In the genomic region with DNA sequence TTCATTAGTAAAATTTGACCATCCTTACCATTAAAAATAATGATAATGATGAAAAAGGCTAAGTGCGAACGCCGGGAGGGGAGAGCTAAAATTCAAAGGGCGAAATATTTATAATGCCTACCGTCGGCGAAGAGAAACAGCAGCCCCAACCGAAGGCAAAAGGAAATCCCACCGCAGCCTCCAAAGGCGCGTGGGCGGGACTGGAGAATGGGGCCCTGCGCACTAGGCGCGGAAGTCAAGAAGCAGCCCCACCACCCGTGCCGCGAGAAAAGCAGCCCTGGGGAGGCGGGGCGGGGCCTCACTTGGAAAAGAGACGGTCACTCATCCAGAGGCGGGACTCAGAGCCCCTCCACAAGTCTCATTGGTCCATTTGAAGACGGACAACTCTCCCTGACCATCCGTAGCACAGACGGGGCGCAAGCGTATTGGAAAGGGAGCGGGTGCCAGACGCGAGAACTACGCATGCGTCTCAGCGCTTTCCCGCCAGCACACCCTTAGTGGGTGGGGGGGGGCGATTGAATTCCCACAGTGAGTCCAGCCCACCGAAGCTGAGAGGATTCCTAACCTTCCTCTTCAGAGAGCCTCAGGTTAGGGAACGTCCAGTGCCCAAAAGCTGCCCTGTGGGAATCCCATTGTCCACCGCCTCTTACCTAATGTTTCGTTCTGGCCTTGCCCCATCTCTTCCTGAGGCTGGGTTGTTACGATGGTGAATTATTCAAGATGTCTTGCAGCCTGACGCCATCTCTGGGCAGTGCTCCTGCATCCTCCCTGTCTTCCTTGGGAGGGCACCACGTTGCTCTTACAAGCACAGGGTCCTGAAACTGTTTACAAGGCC, we compare ENCODE assay signal across 8 cellular contexts. TPM values are rescaled to one million over a fixed set of nuclear protein-coding genes. Genes with fewer than 3 reads are reported as not detected.
A peak's percentile ranks its signal among the peaks of the same experiment; 100 is the strongest.
DNase-seq lines count a peak whose midpoint lies in the region; ATAC-seq and TF ChIP-seq lines count a peak whose summit lies in the region.

No MANE protein-coding gene starts in this region.

- TF ChIP-seq POLR2A in GM19193 (IDR thresholded peaks at IDR 0.05; ENCODE audit: extremely low read depth, insufficient read depth, insufficient read length): peak; percentile 93

- DNase-seq in Ammon's horn (ENCODE audit: low spot score) (peak; percentile 98), NCI-H460 (ENCODE audit: extremely low read depth, low read depth) (peak; percentile 100), cerebellum (ENCODE audit: low spot score) (peak; percentile 99), kidney glomerular epithelial cell (lab: John Stamatoyannopoulos, UW) (peak; percentile 98)
- peak; percentile 96 for DNase-seq in activated CD4-positive, alpha-beta T cell treated with anti-CD3 and anti-CD28 coated beads for 1 hour
- DNase-seq in stimulated activated CD4-positive, alpha-beta T cell treated with anti-CD3 and anti-CD28 coated beads, Interleukin-15, amount 100 ng/mL, for 48 hours (ENCODE audit: low read depth in 2 of 2): peak; percentile 99 to 100

- peak; percentile 88 for ATAC-seq in HG03432 (IDR thresholded peaks at IDR 0.05; ENCODE audit: unreplicated experiment)

RNA-seq across cellular contexts. Expression of a gene that starts 19.0 kb away (rescaled TPM):
- 69.7 and 72.8 TPM in 2 replicates for total RNA-seq in NCI-H460 (2014; rRNA removed; shearing (Covaris generic))
- 98.2 and 121 TPM in 2 replicates for polyA plus RNA-seq in NCI-H460 (2014; cell fraction: nucleus; rRNA removed)
- 9.3 TPM for total RNA-seq in cerebellum

RNA-seq across cellular contexts. Expression of a gene that starts 19.8 kb away (rescaled TPM):
- 18.0 and 19.5 TPM in 2 replicates for total RNA-seq in NCI-H460 (2014; rRNA removed; shearing (Covaris generic))
- polyA plus RNA-seq in NCI-H460 (2014; cell fraction: nucleus; rRNA removed): 52.4 and 57.7 TPM in 2 replicates
- total RNA-seq in cerebellum: 9.8 TPM

RNA-seq across cellular contexts. Expression of a gene that starts 27.8 kb away (rescaled TPM):
- 12.6 and 16.6 TPM in 2 replicates for total RNA-seq in NCI-H460 (2014; rRNA removed; shearing (Covaris generic))
- polyA plus RNA-seq in NCI-H460 (2014; cell fraction: nucleus; rRNA removed): 40.8 and 47.4 TPM in 2 replicates
- 7.0 TPM for total RNA-seq in cerebellum

RNA-seq across cellular contexts. Expression of a gene that starts 34.7 kb away (rescaled TPM):
- total RNA-seq in NCI-H460 (2014; rRNA removed; shearing (Covaris generic)): 116 and 121 TPM in 2 replicates
- polyA plus RNA-seq in NCI-H460 (2014; cell fraction: nucleus; rRNA removed): 50.2 and 61.2 TPM in 2 replicates
- 17.1 TPM for total RNA-seq in cerebellum

RNA-seq across cellular contexts. Expression of a gene that starts 45.8 kb away (rescaled TPM):
- 37.3 and 48.3 TPM in 2 replicates for total RNA-seq in NCI-H460 (2014; rRNA removed; shearing (Covaris generic))
- polyA plus RNA-seq in NCI-H460 (2014; cell fraction: nucleus; rRNA removed): 258 and 290 TPM in 2 replicates
- total RNA-seq in cerebellum: 33.5 TPM

Comparison
In these comparisons a context has a peak if more than half of its experiments do, and no peak if none do; other contexts are left out.
1. Peak in every context shown above with its lines: DNase-seq and ATAC-seq.